1 cellular context compared by ENCODE assay signal in the genomic region with DNA sequence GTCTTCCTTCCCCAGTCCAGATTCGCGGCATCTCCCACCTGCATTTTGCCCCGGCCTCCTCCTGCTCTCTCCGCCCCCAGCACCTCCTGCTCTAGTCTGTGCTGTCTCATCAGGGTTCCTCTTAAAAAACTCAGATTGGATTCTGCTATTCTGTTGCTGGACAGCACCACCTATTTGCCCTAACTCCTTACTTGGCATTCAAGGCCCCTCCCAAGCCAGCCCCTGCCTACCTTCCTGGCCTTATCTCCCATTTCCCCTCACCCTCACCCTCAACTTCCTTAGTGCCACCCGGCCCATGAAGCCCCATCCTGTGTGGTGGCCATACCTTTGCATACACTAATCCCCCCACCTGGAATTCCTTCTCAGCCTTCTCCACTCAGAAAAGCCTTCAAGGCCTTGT.
TF ChIP-seq lines count a peak whose summit lies in the region.

No MANE protein-coding gene starts in this region.

TF ChIP-seq in neural cell, 6 proteins besides CTCF, POLR2A, EP300 and RAD21:
- TF ChIP-seq POLR2AphosphoS5 (IDR thresholded peaks at IDR 0.05) (no peak), TAF1 (IDR thresholded peaks at IDR 0.05; ENCODE audit: low read depth) (no peak), SMC3 (conservative IDR thresholded peaks at IDR 0.05; ENCODE audit: poor library complexity) (no peak), MXI1 (conservative IDR thresholded peaks at IDR 0.05; ENCODE audit: poor library complexity, severe bottlenecking) (no peak), EZH2 (IDR thresholded peaks at IDR 0.05; ENCODE audit: borderline replicate concordance, insufficient read depth, low read length, poor library complexity, severe bottlenecking) (no peak)
- TF ChIP-seq, protein P1, sequence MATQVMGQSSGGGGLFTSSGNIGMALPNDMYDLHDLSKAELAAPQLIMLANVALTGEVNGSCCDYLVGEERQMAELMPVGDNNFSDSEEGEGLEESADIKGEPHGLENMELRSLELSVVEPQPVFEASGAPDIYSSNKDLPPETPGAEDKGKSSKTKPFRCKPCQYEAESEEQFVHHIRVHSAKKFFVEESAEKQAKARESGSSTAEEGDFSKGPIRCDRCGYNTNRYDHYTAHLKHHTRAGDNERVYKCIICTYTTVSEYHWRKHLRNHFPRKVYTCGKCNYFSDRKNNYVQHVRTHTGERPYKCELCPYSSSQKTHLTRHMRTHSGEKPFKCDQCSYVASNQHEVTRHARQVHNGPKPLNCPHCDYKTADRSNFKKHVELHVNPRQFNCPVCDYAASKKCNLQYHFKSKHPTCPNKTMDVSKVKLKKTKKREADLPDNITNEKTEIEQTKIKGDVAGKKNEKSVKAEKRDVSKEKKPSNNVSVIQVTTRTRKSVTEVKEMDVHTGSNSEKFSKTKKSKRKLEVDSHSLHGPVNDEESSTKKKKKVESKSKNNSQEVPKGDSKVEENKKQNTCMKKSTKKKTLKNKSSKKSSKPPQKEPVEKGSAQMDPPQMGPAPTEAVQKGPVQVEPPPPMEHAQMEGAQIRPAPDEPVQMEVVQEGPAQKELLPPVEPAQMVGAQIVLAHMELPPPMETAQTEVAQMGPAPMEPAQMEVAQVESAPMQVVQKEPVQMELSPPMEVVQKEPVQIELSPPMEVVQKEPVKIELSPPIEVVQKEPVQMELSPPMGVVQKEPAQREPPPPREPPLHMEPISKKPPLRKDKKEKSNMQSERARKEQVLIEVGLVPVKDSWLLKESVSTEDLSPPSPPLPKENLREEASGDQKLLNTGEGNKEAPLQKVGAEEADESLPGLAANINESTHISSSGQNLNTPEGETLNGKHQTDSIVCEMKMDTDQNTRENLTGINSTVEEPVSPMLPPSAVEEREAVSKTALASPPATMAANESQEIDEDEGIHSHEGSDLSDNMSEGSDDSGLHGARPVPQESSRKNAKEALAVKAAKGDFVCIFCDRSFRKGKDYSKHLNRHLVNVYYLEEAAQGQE (IDR thresholded peaks at IDR 0.05; ENCODE audit: borderline replicate concordance) = no peak
TF ChIP-seq in neural cell: peak in this region for 0.
